ENCODE assay signal across 23 cellular contexts in genomic region chrX:130672214-130672613, GRCh38.
"Had no signal": no experiment of that assay in that cellular context is flagged by ENCODE, and none has a peak within 500 bp of the region (broad histone marks: within the 10 kb centered on the region; RNA-seq: fewer than 3 reads in every experiment).

No MANE protein-coding gene starts in this region.

- ATAC-seq: effector memory CD8-positive, alpha-beta T cell; esophagus mucosa; gastrocnemius medialis; heart right ventricle; left cardiac atrium; left lung; left ventricle myocardium superior; lower lobe of right lung had no signal

- H3K4me3 ChIP-seq: esophagus squamous epithelium, gastrocnemius medialis, heart right ventricle, left lung, lower lobe of right lung had no signal

- H3K4me1 Mint-ChIP-seq: memory B cell had no signal

- DNase-seq: cortex of kidney; effector CD8-positive, alpha-beta T cell; effector memory CD8-positive, alpha-beta T cell; endodermal cell; erythroblast; esophagus squamous epithelium; foreskin fibroblast; foreskin melanocyte; gastrocnemius medialis; glutamatergic neuron; head of caudate nucleus; heart right ventricle; hippocampal formation; left cardiac atrium; left ventricle myocardium superior; lower lobe of right lung; mesendoderm; midbrain had no signal

- H3K9me3 Mint-ChIP-seq: dendritic cell treated with granulocyte-macrophage colony-stimulating factor and Interleukin-4, amounts not matched to agents 40 ng/mL and 50 ng/mL, for 4 days; effector memory CD8-positive, alpha-beta T cell; endodermal cell had no signal

- H3K9me3 ChIP-seq: esophagus squamous epithelium, lower lobe of right lung had no signal

- H3K27ac ChIP-seq: epithelial cell of prostate, esophagus squamous epithelium, gastrocnemius medialis, left lung, lower lobe of right lung had no signal

- H3K4me1 ChIP-seq: esophagus squamous epithelium, gastrocnemius medialis, heart right ventricle, left lung, lower lobe of right lung had no signal

- H3K27me3 ChIP-seq: esophagus squamous epithelium, gastrocnemius medialis, heart right ventricle, left lung had no signal

- H3K4me3 Mint-ChIP-seq: dendritic cell treated with granulocyte-macrophage colony-stimulating factor and Interleukin-4, amounts not matched to agents 40 ng/mL and 50 ng/mL, for 4 days; effector memory CD8-positive, alpha-beta T cell; endodermal cell; memory B cell had no signal

- H3K36me3 ChIP-seq: lower lobe of right lung had no signal

- H3K27me3 Mint-ChIP-seq: dendritic cell treated with granulocyte-macrophage colony-stimulating factor and Interleukin-4, amounts not matched to agents 40 ng/mL and 50 ng/mL, for 4 days; effector memory CD8-positive, alpha-beta T cell; memory B cell had no signal

- H3K27ac Mint-ChIP-seq: dendritic cell treated with granulocyte-macrophage colony-stimulating factor and Interleukin-4, amounts not matched to agents 40 ng/mL and 50 ng/mL, for 4 days; effector memory CD8-positive, alpha-beta T cell; endodermal cell; memory B cell had no signal
